Comparison of ENCODE assay signal across 14 cellular contexts in genomic region chr16:78962457-78962929, GRCh38.
DNase-seq lines count a peak whose midpoint lies in the region; ATAC-seq and TF ChIP-seq lines count a peak whose summit lies in the region.
"Had no signal": no experiment of that assay in that cellular context is flagged by ENCODE, and none has a peak within 500 bp of the region (broad histone marks: within the 10 kb centered on the region; RNA-seq: fewer than 3 reads in every experiment).

No MANE protein-coding gene starts in this region.

- H4K20me1 ChIP-seq in DOHH2 (ENCODE audit: control insufficient read depth, insufficient read depth, low read depth, low read length) (no peaks in the 10 kb centered on the region), SK-N-SH (ENCODE audit: insufficient read depth) (no peaks in the 10 kb centered on the region)

- H3K9me3 Mint-ChIP-seq in CD14-positive monocyte: peaks cover 0 to 20% (median 11%) of the 10 kb centered on the region in 7 donors

- H3K9me3 ChIP-seq in DOHH2 (ENCODE audit: control insufficient read depth, insufficient read depth, low read length) (no peaks in the 10 kb centered on the region), SK-N-SH (no peaks in the 10 kb centered on the region)
- H3K9me3 ChIP-seq: ovary had no signal

- H3K9ac ChIP-seq in SK-N-SH: no peak overlapping the region

- H3K4me1 ChIP-seq in DOHH2 (ENCODE audit: control insufficient read depth, low read length) (peaks cover 47% of the 10 kb centered on the region), SK-N-SH (ENCODE audit: control insufficient read depth in 1 of 2, insufficient read depth in 2 of 2, low read depth in 1 of 2, low read length in 1 of 2) (no peaks in the 10 kb centered on the region)
- H3K4me1 ChIP-seq: SJSA1 had no signal

- TF ChIP-seq POLR2A in lower leg skin (IDR thresholded peaks at IDR 0.05): no peak

- no peaks in the 10 kb centered on the region for H3K9me2 ChIP-seq in DOHH2 (replicated peaks; ENCODE audit: control insufficient read depth, low read length)
- H3K9me2 ChIP-seq in SK-N-SH: no peaks in the 10 kb centered on the region

- H3K4me2 ChIP-seq in DOHH2 (ENCODE audit: low read length) (peak overlapping the region; percentile 70), SK-N-SH (no peak overlapping the region)

- TF ChIP-seq CTCF in DOHH2 (IDR thresholded peaks at IDR 0.05; ENCODE audit: low read depth, low read length, poor library complexity, severe bottlenecking) (no peak), lower leg skin (IDR thresholded peaks at IDR 0.05) (no peak), CD14-positive monocyte (IDR thresholded peaks at IDR 0.05) (no peak), SK-N-SH (IDR thresholded peaks at IDR 0.05) (no peak)

- no peaks in the 10 kb centered on the region for H3K4me1 Mint-ChIP-seq in CD14-positive monocyte

- no peaks in the 10 kb centered on the region for H3K36me3 Mint-ChIP-seq in CD14-positive monocyte
- H3K36me3 Mint-ChIP-seq: CD4-positive, CD25-positive, alpha-beta regulatory T cell had no signal

- H3F3A ChIP-seq in DOHH2 (ENCODE audit: control insufficient read depth, insufficient read depth): peaks cover 4% of the 10 kb centered on the region
- no peaks in the 10 kb centered on the region for H3F3A ChIP-seq in SK-N-SH (replicated peaks; ENCODE audit: insufficient read depth)

- DNase-seq in lower leg skin (ENCODE audit: low spot score in 2 of 2) (no peak), CD14-positive monocyte (ENCODE audit: low spot score) (no peak), SHP77 treated with DMSO at 0.1 percent for 48 hours (lab: John Stamatoyannopoulos, UW) (no peak), SK-N-SH (no peak)
- DNase-seq: activated CD8-positive, alpha-beta memory T cell treated with anti-CD3 and anti-CD28 coated beads, Interleukin-2, amount 50 U/mL, for 4 hours; NCI-H1092 treated with DMSO at 0.1 percent for 48 hours; ovary had no signal

- POLR2A ChIA-PET in SK-N-SH (lab: Yijun Ruan, JAX): no interaction called here

- no peak overlapping the region for H3K4me3 Mint-ChIP-seq in CD14-positive monocyte
- H3K4me3 Mint-ChIP-seq: CD4-positive, CD25-positive, alpha-beta regulatory T cell had no signal

- intact Hi-C loops in lower leg skin (cut with DNase I; ENCODE audit: low total_unique reads): no loop called here
- intact Hi-C loops in CD14-positive monocyte (cut with micrococcal nuclease): no loop called here

- H3K27me3 ChIP-seq in DOHH2 (ENCODE audit: control insufficient read depth, low read length) (no peaks in the 10 kb centered on the region), SK-N-SH (ENCODE audit: insufficient read depth) (no peaks in the 10 kb centered on the region)
- H3K27me3 ChIP-seq: ovary, SJSA1 had no signal

- WGBS in lower leg skin, 2 donors: 90 to 96% methylated on average over 2 of the region's 2 CpGs
- 32% methylated on average over 2 of the region's 2 CpGs for WGBS in SK-N-SH (ENCODE audit: low lambda C conversion rate)

- no peak for TF ChIP-seq RAD21 in SK-N-SH (IDR thresholded peaks at IDR 0.05; ENCODE audit: low read length)

- no peaks in the 10 kb centered on the region for H3K36me3 ChIP-seq in DOHH2 (ENCODE audit: control insufficient read depth, low read length)
- H3K36me3 ChIP-seq in SK-N-SH (replicated peaks in 1 of 2; ENCODE audit: control insufficient read depth in 1 of 2, insufficient read depth in 2 of 2, low read length in 1 of 2): no peaks in the 10 kb centered on the region
- H3K36me3 ChIP-seq: ovary, SJSA1 had no signal

- H3K27me3 Mint-ChIP-seq in CD14-positive monocyte (ENCODE audit: low read depth in 3 of 3): peaks cover 0 to 2% (median 0%) of the 10 kb centered on the region in 3 donors
- H3K27me3 Mint-ChIP-seq: CD4-positive, CD25-positive, alpha-beta regulatory T cell had no signal

- no peak for TF ChIP-seq EP300 in SK-N-SH (IDR thresholded peaks at IDR 0.05; ENCODE audit: borderline replicate concordance in 1 of 2, low read depth in 1 of 2, low read length in 1 of 2)

- H3K79me2 ChIP-seq in DOHH2 (ENCODE audit: control insufficient read depth, low read length) (no peaks in the 10 kb centered on the region), SK-N-SH (ENCODE audit: insufficient read depth) (no peaks in the 10 kb centered on the region)

- H3K27ac ChIP-seq in DOHH2 (ENCODE audit: low read depth, low read length) (peak overlapping the region; percentile 66), SK-N-SH (ENCODE audit: low read depth in 2 of 2, low read length in 1 of 2) (no peak overlapping the region)
- H3K27ac ChIP-seq: ovary, SJSA1 had no signal

- no peak overlapping the region for H2AFZ ChIP-seq in SK-N-SH (ENCODE audit: low read depth)

- peak; percentile 92 for ATAC-seq in GM18909 (IDR thresholded peaks at IDR 0.05; ENCODE audit: poor library complexity, unreplicated experiment)
- peak; percentile 87 for ATAC-seq in HG02759 (IDR thresholded peaks at IDR 0.05; ENCODE audit: unreplicated experiment)
- ATAC-seq in HG03571 (IDR thresholded peaks at IDR 0.05; ENCODE audit: unreplicated experiment): peak; percentile 93
- ATAC-seq: HCT116 had no signal

- H3K27ac Mint-ChIP-seq in CD14-positive monocyte: no peak overlapping the region
- H3K27ac Mint-ChIP-seq: CD4-positive, CD25-positive, alpha-beta regulatory T cell had no signal

- CTCF ChIA-PET in SK-N-SH (lab: Yijun Ruan, JAX): interaction anchor here (0.8 to 1.1 kb wide), 2 partner anchors 10 to 15 kb away, joined by 3 read pairs; no protein-coding TSS in a partner anchor

- H3K4me3 ChIP-seq in DOHH2 (ENCODE audit: low read length) (peak overlapping the region; percentile 44), lower leg skin (ENCODE audit: low read depth, poor library complexity, severe bottlenecking) (no peak overlapping the region), SK-N-SH (ENCODE audit: low read depth in 2 of 2, low read length in 1 of 2) (no peak overlapping the region)
- H3K4me3 ChIP-seq: ovary, SJSA1 had no signal

TF ChIP-seq in SK-N-SH, 30 proteins besides CTCF, POLR2A, EP300 and RAD21:
- TF ChIP-seq, protein P1, sequence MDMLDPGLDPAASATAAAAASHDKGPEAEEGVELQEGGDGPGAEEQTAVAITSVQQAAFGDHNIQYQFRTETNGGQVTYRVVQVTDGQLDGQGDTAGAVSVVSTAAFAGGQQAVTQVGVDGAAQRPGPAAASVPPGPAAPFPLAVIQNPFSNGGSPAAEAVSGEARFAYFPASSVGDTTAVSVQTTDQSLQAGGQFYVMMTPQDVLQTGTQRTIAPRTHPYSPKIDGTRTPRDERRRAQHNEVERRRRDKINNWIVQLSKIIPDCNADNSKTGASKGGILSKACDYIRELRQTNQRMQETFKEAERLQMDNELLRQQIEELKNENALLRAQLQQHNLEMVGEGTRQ (IDR thresholded peaks at IDR 0.05; ENCODE audit: borderline replicate concordance, low read depth, low read length): no peak
- no peak for TF ChIP-seq NFIC (IDR thresholded peaks at IDR 0.05; ENCODE audit: borderline replicate concordance)
- no peak for TF ChIP-seq RCOR1 (IDR thresholded peaks at IDR 0.05; ENCODE audit: low read length)
